In genomic region chr2:200913654-200914053, GRCh38 we compare ENCODE assay signal across 15 cellular contexts. TPM values are rescaled to one million over a fixed set of nuclear protein-coding genes. Genes with fewer than 3 reads are reported as not detected.
DNase-seq lines count a peak whose midpoint lies in the region; ATAC-seq and TF ChIP-seq lines count a peak whose summit lies in the region.
"Had no signal": no experiment of that assay in that cellular context is flagged by ENCODE, and none has a peak within 500 bp of the region (broad histone marks: within the 10 kb centered on the region; RNA-seq: fewer than 3 reads in every experiment).

No MANE protein-coding gene starts in this region.

- H3K4me3 ChIP-seq in AG09309 (ENCODE audit: control insufficient read depth, low read depth, low read length), result no peak overlapping the region
- H3K4me3 ChIP-seq in astrocyte of the spinal cord (ENCODE audit: low read depth, low read length), result no peak overlapping the region
- H3K4me3 ChIP-seq: adrenal gland had no signal

- in situ Hi-C loops in astrocyte of the spinal cord (cut with HindIII; ENCODE audit: low sequenced_read_pairs), result no loop called here

- DNase-seq in AG09309 (ENCODE audit: low read depth) (peak; percentile 29), HCEC 1CT (peak; percentile 77), astrocyte of the spinal cord (ENCODE audit: low read depth, low spot score) (peak; percentile 35), lung microvascular endothelial cell (ENCODE audit: low read depth in 2 of 2) (peak; percentile 33 to 52), anterior cingulate cortex (lab: John Stamatoyannopoulos, UW) (no peak), NOMO-1 treated with DMSO at 0.1 percent for 48 hours (lab: John Stamatoyannopoulos, UW; ENCODE audit: unreplicated experiment) (no peak), left ventricle myocardium superior (no peak)
- DNase-seq in stimulated activated CD4-positive, alpha-beta T cell treated with anti-CD3 and anti-CD28 coated beads, Interleukin-4, amount 100 ng/mL, for 24 hours, result no peak
- DNase-seq: activated B cell treated with CpG ODN at 0.5 μM for 24 hours; adrenal gland; CD4-positive, alpha-beta memory T cell; effector CD8-positive, alpha-beta T cell; kidney; NCI-H1105 treated with DMSO at 0.1 percent for 48 hours; NCI-H345 had no signal

- TF ChIP-seq CTCF in AG09309 (IDR thresholded peaks at IDR 0.05; ENCODE audit: control insufficient read depth, insufficient read depth, low read depth, low read length, missing control alignments), result no peak
- no peak for TF ChIP-seq CTCF in astrocyte of the spinal cord (IDR thresholded peaks at IDR 0.05; ENCODE audit: low read depth, low read length)

- intact Hi-C loops in left ventricle myocardium superior (cut with micrococcal nuclease), result no loop called here

- ATAC-seq in left ventricle myocardium superior, result no peak

RNA-seq across cellular contexts. Expression of gene NIF3L1, which starts 24.5 kb away (rescaled TPM):
- 11.1 and 12.9 TPM in 2 replicates for total RNA-seq in lung microvascular endothelial cell
- 16.9 TPM for total RNA-seq in left ventricle myocardium superior

RNA-seq across cellular contexts. Expression of gene PPIL3, which starts 24.8 kb away (rescaled TPM):
- total RNA-seq in lung microvascular endothelial cell, result 19.2 and 21.0 TPM in 2 replicates
- 23.2 TPM for total RNA-seq in left ventricle myocardium superior

RNA-seq across cellular contexts. Expression of gene CLK1, which starts 49.2 kb away (rescaled TPM):
- total RNA-seq in lung microvascular endothelial cell (46.9 and 87.5 TPM in 2 replicates), left ventricle myocardium superior (54.9 TPM)

RNA-seq across cellular contexts. Expression of gene ORC2, which starts 49.8 kb away (rescaled TPM):
- total RNA-seq in lung microvascular endothelial cell (13.9 and 16.9 TPM in 2 replicates), left ventricle myocardium superior (26.1 TPM)

Comparison
In these comparisons a context has a peak if more than half of its experiments do, and no peak if none do; other contexts are left out.
1. DNase-seq: peak in AG09309 (single experiment), HCEC 1CT (single experiment), astrocyte of the spinal cord (single experiment) and lung microvascular endothelial cell (2 of 2); none in anterior cingulate cortex (0 of 58), NOMO-1 treated with DMSO at 0.1 percent for 48 hours (single experiment), left ventricle myocardium superior (single experiment) and stimulated activated CD4-positive, alpha-beta T cell treated with anti-CD3 and anti-CD28 coated beads, Interleukin-4, amount 100 ng/mL, for 24 hours (single experiment).